ENCODE assay signal across 8 cellular contexts in the genomic region with DNA sequence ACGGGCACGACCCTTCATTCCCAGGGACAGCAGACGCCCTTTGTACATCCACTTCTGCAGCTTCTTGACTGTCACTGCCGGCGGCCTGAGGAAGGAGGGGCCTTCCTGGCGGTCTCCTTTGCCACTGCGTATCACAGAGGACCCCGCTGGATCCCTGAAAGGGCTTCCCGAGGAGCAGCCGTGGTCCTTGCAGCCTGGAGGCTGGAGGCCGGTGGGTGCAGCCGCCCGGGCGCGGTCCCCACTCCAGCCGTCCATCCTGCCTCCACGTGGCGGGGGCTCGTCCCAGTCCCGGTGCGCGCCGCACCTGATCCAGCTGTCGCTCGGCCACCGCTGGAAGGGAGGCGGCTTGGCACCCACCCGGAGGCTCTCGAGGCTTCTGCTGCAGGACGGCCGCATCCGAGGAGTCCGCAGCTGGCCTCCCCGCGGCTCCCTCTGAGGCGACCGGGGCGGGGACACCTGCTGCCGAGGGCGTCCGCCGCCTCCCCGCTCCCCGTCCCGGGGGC. TPM values are rescaled to one million over a fixed set of nuclear protein-coding genes. Genes with fewer than 3 reads are reported as not detected.
A peak's percentile ranks its signal among the peaks of the same experiment; 100 is the strongest.
DNase-seq lines count a peak whose midpoint lies in the region; ATAC-seq and TF ChIP-seq lines count a peak whose summit lies in the region.

No MANE protein-coding gene starts in this region.

- CTCF ChIA-PET in activated CD8-positive, alpha-beta T cell treated with anti-CD3 and anti-CD28 coated beads for 36 hours (lab: Charles Lee) = interaction anchor here (0.8 to 2.9 kb wide), 6 partner anchors 23 to 255 kb away, joined by 3 to 11 read pairs (median 4); partner anchors contain the start of gene C1orf52

- H3K27ac Mint-ChIP-seq in activated CD8-positive, alpha-beta T cell treated with anti-CD3 and anti-CD28 coated beads for 36 hours = peak overlapping the region; percentile 25

- peaks cover 26% of the 10 kb centered on the region for H3K4me1 Mint-ChIP-seq in activated CD8-positive, alpha-beta T cell treated with anti-CD3 and anti-CD28 coated beads for 36 hours (ENCODE audit: low read depth)

- H3K27me3 Mint-ChIP-seq in activated CD8-positive, alpha-beta T cell treated with anti-CD3 and anti-CD28 coated beads for 36 hours = no peaks in the 10 kb centered on the region

- H3K27me3 ChIP-seq in HAP-1 (ENCODE audit: low read depth) (no peaks in the 10 kb centered on the region), neuron (ENCODE audit: insufficient read depth, low read length) (peaks cover 7% of the 10 kb centered on the region)

- peak overlapping the region; percentile 100 for H2AFZ ChIP-seq in neuron (ENCODE audit: low read depth, low read length)

- peaks cover 4% of the 10 kb centered on the region for H3K36me3 Mint-ChIP-seq in activated CD8-positive, alpha-beta T cell treated with anti-CD3 and anti-CD28 coated beads for 36 hours (ENCODE audit: low read depth)

- H3K4me3 Mint-ChIP-seq in activated CD8-positive, alpha-beta T cell treated with anti-CD3 and anti-CD28 coated beads for 36 hours = peak overlapping the region; percentile 90

- H3K4me1 ChIP-seq in HAP-1 (peaks cover 23% of the 10 kb centered on the region), neuron (ENCODE audit: insufficient read depth, low read length) (peaks cover 25% of the 10 kb centered on the region)

- in situ Hi-C loops in HAP-1 (cut with MboI; ENCODE audit: low sequenced_read_pairs) = no loop called here

- TF ChIP-seq CTCF in activated CD8-positive, alpha-beta T cell treated with anti-CD3 and anti-CD28 coated beads for 36 hours (IDR thresholded peaks at IDR 0.05) = no peak
- TF ChIP-seq CTCF in fibroblast of pulmonary artery (IDR thresholded peaks at IDR 0.05; ENCODE audit: low read length, missing control alignments) = no peak

- DNase-seq in HAP-1 (ENCODE audit: low spot score in 2 of 2) = peak; percentile 39 to 70
- peak; percentile 37 for DNase-seq in M059J (ENCODE audit: low read depth)
- DNase-seq in activated CD8-positive, alpha-beta T cell treated with anti-CD3 and anti-CD28 coated beads for 36 hours = peak; percentile 55
- peak; percentile 8 for DNase-seq in fibroblast of pulmonary artery (ENCODE audit: low read depth)
- peak; percentile 48 for DNase-seq in ureter (ENCODE audit: low spot score)
- DNase-seq in NCI-H2171 (lab: John Stamatoyannopoulos, UW) = no peak

- intact Hi-C loops in activated CD8-positive, alpha-beta T cell treated with anti-CD3 and anti-CD28 coated beads for 36 hours (cut with micrococcal nuclease) = no loop called here

- POLR2A ChIA-PET in activated CD8-positive, alpha-beta T cell treated with anti-CD3 and anti-CD28 coated beads for 36 hours (lab: Charles Lee) = interaction anchor here (1.2 to 2.4 kb wide), 6 partner anchors 10 to 181 kb away, joined by 3 to 7 read pairs (median 4); partner anchors contain the start of genes BCL10, C1orf52 and MCOLN3

- H3K36me3 ChIP-seq in HAP-1 (replicated peaks) = no peaks in the 10 kb centered on the region; the same call in 1 of the 2 replicates
- H3K36me3 ChIP-seq in neuron (ENCODE audit: insufficient read depth, low read length) = no peaks in the 10 kb centered on the region

- ATAC-seq in GM18499 (IDR thresholded peaks at IDR 0.05; ENCODE audit: insufficient read depth, unreplicated experiment) = peak; percentile 11
- ATAC-seq in activated CD8-positive, alpha-beta T cell treated with anti-CD3 and anti-CD28 coated beads for 36 hours = peak; percentile 28

- H3K4me3 ChIP-seq in HAP-1 (peak overlapping the region; percentile 74), fibroblast of pulmonary artery (replicated peaks; ENCODE audit: low read depth, low read length) (peak overlapping the region; percentile 70), neuron (ENCODE audit: low read length) (peak overlapping the region; percentile 67)

- H3K9me3 ChIP-seq in HAP-1 = no peaks in the 10 kb centered on the region
- H3K9me3 ChIP-seq in neuron (ENCODE audit: low read length) = no peaks in the 10 kb centered on the region

- H3K9me3 Mint-ChIP-seq in activated CD8-positive, alpha-beta T cell treated with anti-CD3 and anti-CD28 coated beads for 36 hours = no peaks in the 10 kb centered on the region

RNA-seq across cellular contexts. Expression of gene SYDE2, which starts 0.4 kb away (rescaled TPM):
- 2.7 and 4.1 TPM in 2 replicates for total RNA-seq in M059J (2014; rRNA removed; shearing (Covaris generic))
- 1 to 10 TPM; 4.8 to 5.2 TPM for total RNA-seq in activated CD8-positive, alpha-beta T cell treated with anti-CD3 and anti-CD28 coated beads for 36 hours
- 17.0 TPM for total RNA-seq in ureter

RNA-seq across cellular contexts. Expression of gene C1orf52, which starts 59.0 kb away (rescaled TPM):
- 22.8 and 31.7 TPM in 2 replicates for total RNA-seq in M059J (2014; rRNA removed; shearing (Covaris generic))
- 10 to 100 TPM; 26.8 to 35.7 TPM for total RNA-seq in activated CD8-positive, alpha-beta T cell treated with anti-CD3 and anti-CD28 coated beads for 36 hours
- 30.0 TPM for total RNA-seq in ureter
